Comparison of ENCODE assay signal across 17 cellular contexts in the genomic region with DNA sequence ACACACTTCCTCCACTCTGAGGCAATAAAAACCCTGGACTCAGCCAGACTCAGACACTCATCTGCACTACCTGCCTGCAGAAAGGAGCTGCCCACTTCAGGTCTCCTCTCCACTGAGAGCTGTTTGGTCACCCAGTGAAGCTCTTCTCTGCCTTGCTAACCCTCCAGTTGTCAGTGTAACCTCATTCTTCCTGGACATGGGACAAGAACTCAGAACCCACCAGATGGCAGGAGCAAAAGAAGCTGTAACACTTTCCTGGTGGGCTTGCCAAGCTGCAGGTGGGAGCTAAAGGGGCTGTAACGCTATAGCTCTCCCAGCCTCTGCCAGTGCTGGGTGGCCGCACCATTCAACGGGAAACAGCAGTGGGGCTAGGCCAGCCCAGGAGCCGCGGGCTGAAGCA.
DNase-seq lines count a peak whose midpoint lies in the region; ATAC-seq and TF ChIP-seq lines count a peak whose summit lies in the region.
"Had no signal": no experiment of that assay in that cellular context is flagged by ENCODE, and none has a peak within 500 bp of the region (broad histone marks: within the 10 kb centered on the region; RNA-seq: fewer than 3 reads in every experiment).

No MANE protein-coding gene starts in this region.

- H3K36me3 ChIP-seq in HEK293 (ENCODE audit: control insufficient read depth in 2 of 2, insufficient read depth in 1 of 2, low read length in 2 of 2) (no peaks in the 10 kb centered on the region), trophoblast cell (ENCODE audit: control insufficient read depth in 1 of 2, insufficient read depth in 2 of 2, low read length in 2 of 2) (no peaks in the 10 kb centered on the region)

- no peak overlapping the region for H4K91ac ChIP-seq in trophoblast cell (ENCODE audit: low read depth, low read length)

- H3K4me3 ChIP-seq in HEK293 (ENCODE audit: low read depth, low read length) (no peak overlapping the region), trophoblast cell (ENCODE audit: low read depth, low read length) (peak overlapping the region; percentile 42)
- H3K4me3 ChIP-seq: GM12878, GM23338 had no signal

- no peak overlapping the region for H3K23ac ChIP-seq in trophoblast cell (ENCODE audit: low read length)

- TF ChIP-seq CTCF in HEK293 (tag by site-specific recombination; IDR thresholded peaks at IDR 0.05), result no peak

- H3K18ac ChIP-seq in trophoblast cell (ENCODE audit: low read length), result no peak overlapping the region

- peak; percentile 1 for DNase-seq in SK-N-DZ (ENCODE audit: low spot score)
- DNase-seq in left colon, result no peak
- no peak for DNase-seq in trophoblast cell
- DNase-seq in NCI-H2081 treated with DMSO at 0.1 percent for 48 hours (lab: John Stamatoyannopoulos, UW), result no peak
- DNase-seq in NCI-H1105 (lab: John Stamatoyannopoulos, UW), result no peak
- DNase-seq: CD8-positive, alpha-beta T cell; DMS153; DND-41; EL; H7; KG1 had no signal

- intact Hi-C loops in left colon (cut with DNase I, micrococcal nuclease), result no loop called here

- H3K4ac ChIP-seq in trophoblast cell (ENCODE audit: low read depth, low read length), result no peak overlapping the region

- H4K8ac ChIP-seq in trophoblast cell (ENCODE audit: low read depth, low read length), result no peak overlapping the region

- H3K14ac ChIP-seq in trophoblast cell (ENCODE audit: low read length), result no peak overlapping the region

- H3K4me1 ChIP-seq in HEK293 (ENCODE audit: control insufficient read depth, insufficient read depth, low read length) (0 out of 2 replicates have a peak, but pooled peaks cover 2% of the 10 kb centered on the region), trophoblast cell (ENCODE audit: control insufficient read depth in 1 of 2, insufficient read depth in 2 of 2, low read length in 2 of 2) (no peaks in the 10 kb centered on the region)

- ATAC-seq in left colon, result peak; percentile 49
- ATAC-seq in GM21576 (IDR thresholded peaks at IDR 0.05; ENCODE audit: unreplicated experiment), result no peak
- ATAC-seq: CD8-positive, alpha-beta T cell; GM12878; GM23338; HCT116 had no signal

- H3K79me2 ChIP-seq in trophoblast cell (ENCODE audit: control insufficient read depth, insufficient read depth, low read length, poor library complexity), result no peaks in the 10 kb centered on the region

- no peak overlapping the region for H2BK120ac ChIP-seq in trophoblast cell (ENCODE audit: insufficient read depth, low read length, poor library complexity)

- no peak overlapping the region for H2BK12ac ChIP-seq in trophoblast cell (ENCODE audit: low read length)

- H2AK5ac ChIP-seq in trophoblast cell (ENCODE audit: low read length), result no peak overlapping the region

- H3K27ac ChIP-seq in HEK293 (ENCODE audit: extremely low read depth, low read depth, low read length) (no peak overlapping the region), trophoblast cell (ENCODE audit: low read depth, low read length) (no peak overlapping the region)
- H3K27ac ChIP-seq: BLaER1 treated with 17β-estradiol and CSF1 and Interleukin-3, amounts not matched to agents 10 nM and 100 nM had no signal

- no peaks in the 10 kb centered on the region for H3K79me1 ChIP-seq in trophoblast cell (ENCODE audit: low read length)

- H2BK5ac ChIP-seq in trophoblast cell (ENCODE audit: low read depth, low read length, poor library complexity), result no peak overlapping the region

- no peak overlapping the region for H4K12ac ChIP-seq in trophoblast cell (ENCODE audit: low read depth, low read length)

- no peak overlapping the region for H2AFZ ChIP-seq in trophoblast cell (ENCODE audit: insufficient read depth, low read length, poor library complexity)
- H2AFZ ChIP-seq: GM23338 had no signal

- no peaks in the 10 kb centered on the region for H3K9me3 ChIP-seq in HEK293 (ENCODE audit: control insufficient read depth, insufficient read depth, low read depth, low read length)
- peaks cover 14% of the 10 kb centered on the region for H3K9me3 ChIP-seq in trophoblast cell (ENCODE audit: insufficient read depth, low read depth, low read length)

- no peak overlapping the region for H3K4me2 ChIP-seq in trophoblast cell (ENCODE audit: low read length)
- H3K4me2 ChIP-seq: BLaER1 treated with 17β-estradiol and CSF1 and Interleukin-3, amounts not matched to agents 10 nM and 100 nM; GM23338 had no signal

- no peak overlapping the region for H3K9ac ChIP-seq in trophoblast cell (ENCODE audit: low read length)
- H3K9ac ChIP-seq: BLaER1 treated with 17β-estradiol and CSF1 and Interleukin-3, amounts not matched to agents 10 nM and 100 nM had no signal

- CTCF ChIA-PET in HEK293 (lab: Yijun Ruan, JAX), result no interaction called here

- POLR2A ChIA-PET in HEK293 (lab: Yijun Ruan, JAX), result no interaction called here

- no peaks in the 10 kb centered on the region for H3K27me3 ChIP-seq in trophoblast cell (ENCODE audit: insufficient read depth, low read length)
- H3K27me3 ChIP-seq: BLaER1 treated with 17β-estradiol and CSF1 and Interleukin-3, amounts not matched to agents 10 nM and 100 nM had no signal

- WGBS in trophoblast cell (ENCODE audit: extremely low coverage, insufficient coverage, insufficient read length), result no CpG with 5 or more reads among the region's 5 CpGs

TF ChIP-seq in HEK293, 187 proteins besides CTCF, POLR2A, EP300 and RAD21:
- TF ChIP-seq KLF8 (tag by site-specific recombination; IDR thresholded peaks at IDR 0.05), result no peak
- TF ChIP-seq SETDB1 (IDR thresholded peaks at IDR 0.05; ENCODE audit: insufficient read length, low read length), result peak; percentile 75
- peak; percentile 55; the same call in 1 of the 2 replicates for TF ChIP-seq TRIM28 (IDR thresholded peaks at IDR 0.05; ENCODE audit: borderline replicate concordance, low read length)
- TF ChIP-seq ZBTB7A (tag by site-specific recombination; IDR thresholded peaks at IDR 0.05; ENCODE audit: low read depth), result no peak
TF ChIP-seq in HEK293: peak in this region for 2.
